In genomic region chr1:99098589-99098988, GRCh38 we compare ENCODE assay signal across 1 cellular context.
TF ChIP-seq lines count a peak whose summit lies in the region.

No MANE protein-coding gene starts in this region.

TF ChIP-seq in HepG2, 621 proteins besides CTCF, POLR2A, EP300 and RAD21 (continued from another document):
- TF ChIP-seq, protein P1, sequence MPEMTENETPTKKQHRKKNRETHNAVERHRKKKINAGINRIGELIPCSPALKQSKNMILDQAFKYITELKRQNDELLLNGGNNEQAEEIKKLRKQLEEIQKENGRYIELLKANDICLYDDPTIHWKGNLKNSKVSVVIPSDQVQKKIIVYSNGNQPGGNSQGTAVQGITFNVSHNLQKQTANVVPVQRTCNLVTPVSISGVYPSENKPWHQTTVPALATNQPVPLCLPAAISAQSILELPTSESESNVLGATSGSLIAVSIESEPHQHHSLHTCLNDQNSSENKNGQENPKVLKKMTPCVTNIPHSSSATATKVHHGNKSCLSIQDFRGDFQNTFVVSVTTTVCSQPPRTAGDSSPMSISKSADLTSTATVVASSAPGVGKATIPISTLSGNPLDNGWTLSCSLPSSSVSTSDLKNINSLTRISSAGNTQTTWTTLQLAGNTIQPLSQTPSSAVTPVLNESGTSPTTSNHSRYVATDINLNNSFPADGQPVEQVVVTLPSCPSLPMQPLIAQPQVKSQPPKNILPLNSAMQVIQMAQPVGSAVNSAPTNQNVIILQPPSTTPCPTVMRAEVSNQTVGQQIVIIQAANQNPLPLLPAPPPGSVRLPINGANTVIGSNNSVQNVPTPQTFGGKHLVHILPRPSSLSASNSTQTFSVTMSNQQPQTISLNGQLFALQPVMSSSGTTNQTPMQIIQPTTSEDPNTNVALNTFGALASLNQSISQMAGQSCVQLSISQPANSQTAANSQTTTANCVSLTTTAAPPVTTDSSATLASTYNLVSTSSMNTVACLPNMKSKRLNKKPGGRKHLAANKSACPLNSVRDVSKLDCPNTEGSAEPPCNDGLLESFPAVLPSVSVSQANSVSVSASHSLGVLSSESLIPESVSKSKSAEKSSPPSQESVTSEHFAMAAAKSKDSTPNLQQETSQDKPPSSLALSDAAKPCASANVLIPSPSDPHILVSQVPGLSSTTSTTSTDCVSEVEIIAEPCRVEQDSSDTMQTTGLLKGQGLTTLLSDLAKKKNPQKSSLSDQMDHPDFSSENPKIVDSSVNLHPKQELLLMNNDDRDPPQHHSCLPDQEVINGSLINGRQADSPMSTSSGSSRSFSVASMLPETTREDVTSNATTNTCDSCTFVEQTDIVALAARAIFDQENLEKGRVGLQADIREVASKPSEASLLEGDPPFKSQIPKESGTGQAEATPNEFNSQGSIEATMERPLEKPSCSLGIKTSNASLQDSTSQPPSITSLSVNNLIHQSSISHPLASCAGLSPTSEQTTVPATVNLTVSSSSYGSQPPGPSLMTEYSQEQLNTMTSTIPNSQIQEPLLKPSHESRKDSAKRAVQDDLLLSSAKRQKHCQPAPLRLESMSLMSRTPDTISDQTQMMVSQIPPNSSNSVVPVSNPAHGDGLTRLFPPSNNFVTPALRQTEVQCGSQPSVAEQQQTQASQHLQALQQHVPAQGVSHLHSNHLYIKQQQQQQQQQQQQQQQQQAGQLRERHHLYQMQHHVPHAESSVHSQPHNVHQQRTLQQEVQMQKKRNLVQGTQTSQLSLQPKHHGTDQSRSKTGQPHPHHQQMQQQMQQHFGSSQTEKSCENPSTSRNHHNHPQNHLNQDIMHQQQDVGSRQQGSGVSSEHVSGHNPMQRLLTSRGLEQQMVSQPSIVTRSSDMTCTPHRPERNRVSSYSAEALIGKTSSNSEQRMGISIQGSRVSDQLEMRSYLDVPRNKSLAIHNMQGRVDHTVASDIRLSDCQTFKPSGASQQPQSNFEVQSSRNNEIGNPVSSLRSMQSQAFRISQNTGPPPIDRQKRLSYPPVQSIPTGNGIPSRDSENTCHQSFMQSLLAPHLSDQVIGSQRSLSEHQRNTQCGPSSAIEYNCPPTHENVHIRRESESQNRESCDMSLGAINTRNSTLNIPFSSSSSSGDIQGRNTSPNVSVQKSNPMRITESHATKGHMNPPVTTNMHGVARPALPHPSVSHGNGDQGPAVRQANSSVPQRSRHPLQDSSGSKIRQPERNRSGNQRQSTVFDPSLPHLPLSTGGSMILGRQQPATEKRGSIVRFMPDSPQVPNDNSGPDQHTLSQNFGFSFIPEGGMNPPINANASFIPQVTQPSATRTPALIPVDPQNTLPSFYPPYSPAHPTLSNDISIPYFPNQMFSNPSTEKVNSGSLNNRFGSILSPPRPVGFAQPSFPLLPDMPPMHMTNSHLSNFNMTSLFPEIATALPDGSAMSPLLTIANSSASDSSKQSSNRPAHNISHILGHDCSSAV (CRISPR knock-in tag; IDR thresholded peaks at IDR 0.05; ENCODE audit: borderline replicate concordance) = no peak
TF ChIP-seq in HepG2: peak in this region for 2.
